ENCODE assay signal across 15 cellular contexts in genomic region chr18:41395695-41396094, GRCh38.
DNase-seq lines count a peak whose midpoint lies in the region; ATAC-seq and TF ChIP-seq lines count a peak whose summit lies in the region.
"Had no signal": no experiment of that assay in that cellular context is flagged by ENCODE, and none has a peak within 500 bp of the region (broad histone marks: within the 10 kb centered on the region; RNA-seq: fewer than 3 reads in every experiment).

No MANE protein-coding gene starts in this region.

- H3K14ac ChIP-seq in IMR-90 (replicated peaks; ENCODE audit: low read depth, low read length) (no peak overlapping the region), trophoblast cell (ENCODE audit: low read length) (no peak overlapping the region)

- POLR2A ChIA-PET in BJ (lab: Charles Lee) = no interaction called here
- POLR2A ChIA-PET in IMR-90 (lab: Charles Lee; ENCODE audit: unreplicated experiment) = no interaction called here
- POLR2A ChIA-PET in CD4-positive, alpha-beta T cell (lab: Charles Lee) = no interaction called here

- no peaks in the 10 kb centered on the region for H3K9me1 ChIP-seq in IMR-90 (ENCODE audit: insufficient read depth, low read length)

- no CpG with 5 or more reads among the region's 1 CpG for WGBS in IMR-90 (ENCODE audit: extremely low coverage in 2 of 2, insufficient read length in 1 of 2), 2 experiments
- WGBS in trophoblast cell (ENCODE audit: extremely low coverage, insufficient coverage, insufficient read length) = no CpG with 5 or more reads among the region's 1 CpG

- H2AK5ac ChIP-seq in IMR-90 (ENCODE audit: low read depth, low read length) (no peak overlapping the region), trophoblast cell (ENCODE audit: low read length) (no peak overlapping the region)

- no peak overlapping the region for H4K12ac ChIP-seq in trophoblast cell (ENCODE audit: low read depth, low read length)

- H2BK120ac ChIP-seq in IMR-90 (ENCODE audit: low read depth, low read length) = no peak overlapping the region
- H2BK120ac ChIP-seq in trophoblast cell (ENCODE audit: insufficient read depth, low read length, poor library complexity) = no peak overlapping the region

- no peaks in the 10 kb centered on the region for H3K79me2 ChIP-seq in trophoblast cell (ENCODE audit: control insufficient read depth, insufficient read depth, low read length, poor library complexity)
- H3K79me2 ChIP-seq: parathyroid adenoma had no signal

- H3K4me3 Mint-ChIP-seq in stimulated activated naive CD8-positive, alpha-beta T cell treated with anti-CD3 and anti-CD28 coated beads, Interleukin-15, amount 100 ng/mL, for 72 hours = no peak overlapping the region
- H3K4me3 Mint-ChIP-seq in CD4-positive, alpha-beta T cell = no peak overlapping the region

- H3K4me1 ChIP-seq in IMR-90 (ENCODE audit: control insufficient read depth, insufficient read depth, low read length) (no peaks in the 10 kb centered on the region), RWPE2 (ENCODE audit: insufficient read depth, poor library complexity, severe bottlenecking) (no peaks in the 10 kb centered on the region), foreskin keratinocyte (no peaks in the 10 kb centered on the region), trophoblast cell (ENCODE audit: control insufficient read depth in 1 of 2, insufficient read depth in 2 of 2, low read length in 2 of 2) (no peaks in the 10 kb centered on the region)
- H3K4me1 ChIP-seq: parathyroid adenoma had no signal

- in situ Hi-C loops in IMR-90 (cut with MboI; ENCODE audit: low sequenced_read_pairs) = loop anchor here (25.0 kb wide), 1 partner anchor 983 kb away; no protein-coding TSS in a partner anchor

- no peak overlapping the region for H4K91ac ChIP-seq in IMR-90 (ENCODE audit: insufficient read depth, low read depth, low read length)
- H4K91ac ChIP-seq in trophoblast cell (ENCODE audit: low read depth, low read length) = no peak overlapping the region

- H2BK15ac ChIP-seq in IMR-90 (ENCODE audit: low read depth, low read length) = no peak overlapping the region

- no peaks in the 10 kb centered on the region for H3K4me1 Mint-ChIP-seq in stimulated activated naive CD8-positive, alpha-beta T cell treated with anti-CD3 and anti-CD28 coated beads, Interleukin-15, amount 100 ng/mL, for 72 hours
- no peaks in the 10 kb centered on the region for H3K4me1 Mint-ChIP-seq in CD4-positive, alpha-beta T cell (ENCODE audit: low read depth)

- TF ChIP-seq RAD21 in IMR-90 (IDR thresholded peaks at IDR 0.05; ENCODE audit: low read length) = no peak

- BruUV-seq in IMR-90 (replicated peaks; lab: Mats Ljungman, UMichigan) = no TSS peak

- H4K20me1 ChIP-seq in IMR-90 (ENCODE audit: insufficient read depth, low read length) = no peaks in the 10 kb centered on the region

- H3K27ac Mint-ChIP-seq in stimulated activated naive CD8-positive, alpha-beta T cell treated with anti-CD3 and anti-CD28 coated beads, Interleukin-15, amount 100 ng/mL, for 72 hours = no peak overlapping the region
- no peak overlapping the region for H3K27ac Mint-ChIP-seq in CD4-positive, alpha-beta T cell

- intact Hi-C loops in IMR-90 (cut with micrococcal nuclease) = loop anchor here (10.0 kb wide), 2 partner anchors 1551 to 1821 kb away; no protein-coding TSS in a partner anchor
- intact Hi-C loops in CD4-positive, alpha-beta T cell (cut with DNase I, micrococcal nuclease) = no loop called here

- dilution Hi-C loops in IMR-90 (cut with HindIII; ENCODE audit: low sequenced_read_pairs, unreplicated experiment) = no loop called here

- H3K18ac ChIP-seq in IMR-90 (ENCODE audit: low read depth, low read length) = no peak overlapping the region
- no peak overlapping the region for H3K18ac ChIP-seq in trophoblast cell (ENCODE audit: low read length)

- CTCF ChIA-PET in BJ (lab: Yijun Ruan, JAX) = no interaction called here
- CTCF ChIA-PET in IMR-90 (lab: Yijun Ruan, JAX) = no interaction called here
- CTCF ChIA-PET in CD4-positive, alpha-beta T cell (lab: Charles Lee) = no interaction called here

- H3K36me3 ChIP-seq in BJ (ENCODE audit: control insufficient read depth, insufficient read depth, low read length) (no peaks in the 10 kb centered on the region), IMR-90 (ENCODE audit: control insufficient read depth, insufficient read depth, low read length) (no peaks in the 10 kb centered on the region), RWPE2 (ENCODE audit: low read depth) (no peaks in the 10 kb centered on the region), trophoblast cell (ENCODE audit: control insufficient read depth in 1 of 2, insufficient read depth in 2 of 2, low read length in 2 of 2) (no peaks in the 10 kb centered on the region)

- H2BK12ac ChIP-seq in trophoblast cell (ENCODE audit: low read length) = no peak overlapping the region

- H3K4me2 ChIP-seq in IMR-90 (ENCODE audit: low read depth, low read length) = no peak overlapping the region
- no peak overlapping the region for H3K4me2 ChIP-seq in trophoblast cell (ENCODE audit: low read length)

- H2BK5ac ChIP-seq in IMR-90 (ENCODE audit: low read depth, low read length, poor library complexity, severe bottlenecking) = no peak overlapping the region
- no peak overlapping the region for H2BK5ac ChIP-seq in trophoblast cell (ENCODE audit: low read depth, low read length, poor library complexity)

- no peaks in the 10 kb centered on the region for H3K9me3 Mint-ChIP-seq in stimulated activated naive CD8-positive, alpha-beta T cell treated with anti-CD3 and anti-CD28 coated beads, Interleukin-15, amount 100 ng/mL, for 72 hours
- H3K9me3 Mint-ChIP-seq in CD4-positive, alpha-beta T cell = peaks cover 2% of the 10 kb centered on the region

- no peak overlapping the region for H3K4me3 ChIP-seq in BJ (ENCODE audit: low read depth, low read length)
- no peak overlapping the region for H3K4me3 ChIP-seq in IMR-90 (ENCODE audit: insufficient read depth, low read depth, low read length)
- H3K4me3 ChIP-seq in RWPE2 (ENCODE audit: severe bottlenecking) = no peak overlapping the region
- no peak overlapping the region for H3K4me3 ChIP-seq in trophoblast cell (ENCODE audit: low read depth, low read length)

- H2AFZ ChIP-seq in IMR-90 (replicated peaks; ENCODE audit: low read length, poor library complexity) (no peak overlapping the region), trophoblast cell (ENCODE audit: insufficient read depth, low read length, poor library complexity) (no peak overlapping the region)
- H2AFZ ChIP-seq: parathyroid adenoma had no signal

- H3K9me3 ChIP-seq in IMR-90 (ENCODE audit: control insufficient read depth, insufficient read depth, low read length) (no peaks in the 10 kb centered on the region), RWPE2 (ENCODE audit: severe bottlenecking) (no peaks in the 10 kb centered on the region), trophoblast cell (ENCODE audit: insufficient read depth, low read depth, low read length) (no peaks in the 10 kb centered on the region)
- no peaks in the 10 kb centered on the region for H3K9me3 ChIP-seq in CD4-positive, alpha-beta T cell (ENCODE audit: control insufficient read depth, low read length)

- ATAC-seq in IMR-90 (ENCODE audit: low read depth) = no peak
- peak; percentile 50; the same call in 1 of the 3 replicates for ATAC-seq in RWPE2 (ENCODE audit: low read depth)
- ATAC-seq in foreskin keratinocyte = peak; percentile 67
- no peak for ATAC-seq in stimulated activated naive CD8-positive, alpha-beta T cell treated with anti-CD3 and anti-CD28 coated beads, Interleukin-15, amount 100 ng/mL, for 72 hours
- ATAC-seq in CD4-positive, alpha-beta T cell (ENCODE audit: poor library complexity) = no peak
- no peak for ATAC-seq in GM21526 (IDR thresholded peaks at IDR 0.05; ENCODE audit: low FRiP score, unreplicated experiment)

- H3K36me3 Mint-ChIP-seq in CD4-positive, alpha-beta T cell (ENCODE audit: low read depth) = no peaks in the 10 kb centered on the region

- H3K23ac ChIP-seq in IMR-90 (ENCODE audit: low read depth, low read length) (no peak overlapping the region), trophoblast cell (ENCODE audit: low read length) (no peak overlapping the region)

- no peak overlapping the region for H3K9ac ChIP-seq in IMR-90 (ENCODE audit: low read depth, low read length)
- H3K9ac ChIP-seq in trophoblast cell (ENCODE audit: low read length) = no peak overlapping the region
- H3K9ac ChIP-seq: parathyroid adenoma had no signal

- H4K8ac ChIP-seq in IMR-90 (ENCODE audit: low read depth in 2 of 2, low read length in 2 of 2) (no peak overlapping the region), trophoblast cell (ENCODE audit: low read depth, low read length) (no peak overlapping the region)

- no peaks in the 10 kb centered on the region for H3K79me1 ChIP-seq in IMR-90 (ENCODE audit: low read depth in 1 of 2, low read length in 2 of 2)
- no peaks in the 10 kb centered on the region for H3K79me1 ChIP-seq in trophoblast cell (ENCODE audit: low read length)

- DNase-seq in BJ (ENCODE audit: low read depth) (no peak), IMR-90 (peak; percentile 1), RWPE2 (ENCODE audit: low spot score) (no peak), foreskin keratinocyte (peak; percentile 22 to 35), trophoblast cell (no peak)
- no peak for DNase-seq in stimulated activated naive CD8-positive, alpha-beta T cell treated with anti-CD3 and anti-CD28 coated beads, Interleukin-15, amount 100 ng/mL, for 72 hours
- DNase-seq in CD4-positive, alpha-beta T cell = no peak
- DNase-seq: activated naive CD4-positive, alpha-beta T cell treated with Interleukin-2 at 50 U/mL for 16 hours; caudate nucleus; DND-41; midbrain; T-helper 1 cell had no signal

- H2BK20ac ChIP-seq in IMR-90 (ENCODE audit: low read depth, low read length) = no peak overlapping the region

- no peak overlapping the region for H3K56ac ChIP-seq in IMR-90 (ENCODE audit: extremely low read depth, insufficient read depth, low read length)

- no peak for TF ChIP-seq POLR2A in IMR-90 (IDR thresholded peaks at IDR 0.05; ENCODE audit: low read depth, low read length)

- H3K27me3 ChIP-seq in BJ (ENCODE audit: control insufficient read depth, insufficient read depth, low read length) = no peaks in the 10 kb centered on the region
- no peaks in the 10 kb centered on the region for H3K27me3 ChIP-seq in IMR-90 (ENCODE audit: control insufficient read depth, insufficient read depth, low read length)
- H3K27me3 ChIP-seq in RWPE2 (ENCODE audit: insufficient read depth, poor library complexity, severe bottlenecking) = no peaks in the 10 kb centered on the region
- no peaks in the 10 kb centered on the region for H3K27me3 ChIP-seq in foreskin keratinocyte
- H3K27me3 ChIP-seq in trophoblast cell (ENCODE audit: insufficient read depth, low read length) = no peaks in the 10 kb centered on the region
- no peaks in the 10 kb centered on the region for H3K27me3 ChIP-seq in CD4-positive, alpha-beta T cell (ENCODE audit: control insufficient read depth, insufficient read depth, low read length)

- H2AK9ac ChIP-seq in IMR-90 (replicated peaks; ENCODE audit: low read depth, low read length, poor library complexity) = no peak overlapping the region

- TF ChIP-seq CTCF in BJ (IDR thresholded peaks at IDR 0.05; ENCODE audit: insufficient read depth, low read depth, low read length) = 0 out of 2 replicates have a peak, but pooled peaks have one; percentile 6
- TF ChIP-seq CTCF in IMR-90 (conservative IDR thresholded peaks at IDR 0.05; ENCODE audit: low read depth, low read length) = 0 out of 2 replicates have a peak, but pooled peaks have one; percentile 9
- peak; percentile 32 for TF ChIP-seq CTCF in RWPE2 (IDR thresholded peaks at IDR 0.05; ENCODE audit: poor library complexity, severe bottlenecking)
- peak; percentile 58 for TF ChIP-seq CTCF in foreskin keratinocyte (conservative IDR thresholded peaks at IDR 0.05)
- no peak for TF ChIP-seq CTCF in CD4-positive, alpha-beta T cell (IDR thresholded peaks at IDR 0.05)

- no peak overlapping the region for H4K5ac ChIP-seq in IMR-90 (ENCODE audit: low read depth, low read length)

- no peak overlapping the region for H3K27ac ChIP-seq in IMR-90 (ENCODE audit: insufficient read depth, low read length)
- no peak overlapping the region for H3K27ac ChIP-seq in RWPE2 (ENCODE audit: poor library complexity, severe bottlenecking)
- no peak overlapping the region for H3K27ac ChIP-seq in foreskin keratinocyte
- H3K27ac ChIP-seq in trophoblast cell (ENCODE audit: low read depth, low read length) = no peak overlapping the region
- no peak overlapping the region for H3K27ac ChIP-seq in CD4-positive, alpha-beta T cell (ENCODE audit: low read depth, low read length)
- H3K27ac ChIP-seq: HL-60, parathyroid adenoma had no signal

- peaks cover 10% of the 10 kb centered on the region for H3K27me3 Mint-ChIP-seq in stimulated activated naive CD8-positive, alpha-beta T cell treated with anti-CD3 and anti-CD28 coated beads, Interleukin-15, amount 100 ng/mL, for 72 hours
- H3K27me3 Mint-ChIP-seq in CD4-positive, alpha-beta T cell = no peaks in the 10 kb centered on the region

- no peak overlapping the region for H3K4ac ChIP-seq in IMR-90 (ENCODE audit: low read depth, low read length)
- no peak overlapping the region for H3K4ac ChIP-seq in trophoblast cell (ENCODE audit: low read depth, low read length)

Comparison
In these comparisons a context has a peak if more than half of its experiments do, and no peak if none do; other contexts are left out.
1. DNase-seq: peak in IMR-90 (single experiment) and foreskin keratinocyte (2 of 2); none in BJ (single experiment), RWPE2 (single experiment), stimulated activated naive CD8-positive, alpha-beta T cell treated with anti-CD3 and anti-CD28 coated beads, Interleukin-15, amount 100 ng/mL, for 72 hours (0 of 2), trophoblast cell (0 of 2) and CD4-positive, alpha-beta T cell (0 of 10).
2. ATAC-seq: peak in RWPE2 (single experiment) and foreskin keratinocyte (single experiment); none in IMR-90 (single experiment), stimulated activated naive CD8-positive, alpha-beta T cell treated with anti-CD3 and anti-CD28 coated beads, Interleukin-15, amount 100 ng/mL, for 72 hours (single experiment), CD4-positive, alpha-beta T cell (single experiment) and GM21526 (single experiment).